In the genomic region with DNA sequence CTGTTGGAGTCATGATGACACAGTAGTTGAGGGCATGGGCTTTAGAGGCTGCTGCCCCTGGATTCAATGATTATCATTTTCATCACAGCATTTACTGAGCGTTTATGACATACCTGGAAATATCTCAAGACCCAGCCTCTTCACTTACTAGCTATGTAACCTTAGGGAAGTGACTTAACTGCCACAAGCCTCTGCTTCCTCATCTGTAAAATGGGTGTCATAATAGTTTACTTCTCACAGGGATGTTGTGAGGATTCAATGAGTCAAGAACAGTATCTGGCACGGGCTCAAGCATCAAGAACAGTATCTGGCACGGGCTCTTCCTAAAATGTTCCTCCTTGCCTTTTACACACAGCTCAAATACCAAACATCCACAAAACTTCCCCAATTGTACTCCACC, we compare ENCODE assay signal across 22 cellular contexts.
"Had no signal": no experiment of that assay in that cellular context is flagged by ENCODE, and none has a peak within 500 bp of the region (broad histone marks: within the 10 kb centered on the region; RNA-seq: fewer than 3 reads in every experiment).

No MANE protein-coding gene starts in this region.

- H3K27me3 ChIP-seq: cardiac muscle cell, hepatocyte, right atrium auricular region, vagina had no signal

- H3K4me3 ChIP-seq: cardiac muscle cell, hepatocyte, prostate gland, right atrium auricular region, vagina had no signal

- H3K27ac Mint-ChIP-seq: activated CD4-positive, alpha-beta T cell treated with anti-CD3 and anti-CD28 coated beads, Interleukin-2, amount 10 ng/mL, durations not matched to agents 24 days and 14 days; activated CD8-positive, alpha-beta T cell treated with anti-CD3 and anti-CD28 coated beads for 36 hours; activated naive CD8-positive, alpha-beta T cell treated with anti-CD3 and anti-CD28 coated beads for 36 hours; activated T-helper 17 cell treated with anti-CD3 and anti-CD28 coated beads, Interleukin-2, amount 50 U/mL, for 72 hours; effector memory CD8-positive, alpha-beta T cell; stimulated activated naive CD8-positive, alpha-beta T cell treated with anti-CD3 and anti-CD28 coated beads, Interleukin-15, amount 100 ng/mL, for 72 hours had no signal

- H3K4me1 Mint-ChIP-seq: activated T-helper 17 cell treated with anti-CD3 and anti-CD28 coated beads, Interleukin-2, amount 50 U/mL, for 72 hours had no signal

- H3K36me3 ChIP-seq: cardiac muscle cell, prostate gland, right atrium auricular region, vagina had no signal

- H3K27ac ChIP-seq: cardiac muscle cell, hepatocyte, right atrium auricular region, vagina had no signal

- H3K9me3 ChIP-seq: prostate gland, right atrium auricular region, vagina had no signal

- H3K4me3 Mint-ChIP-seq: activated CD4-positive, alpha-beta T cell treated with anti-CD3 and anti-CD28 coated beads, Interleukin-2, amount 10 ng/mL, durations not matched to agents 24 days and 14 days; activated CD8-positive, alpha-beta T cell treated with anti-CD3 and anti-CD28 coated beads for 36 hours; activated naive CD8-positive, alpha-beta T cell treated with anti-CD3 and anti-CD28 coated beads for 36 hours; activated T-helper 17 cell treated with anti-CD3 and anti-CD28 coated beads, Interleukin-2, amount 50 U/mL, for 72 hours; effector memory CD8-positive, alpha-beta T cell; naive thymus-derived CD8-positive, alpha-beta T cell; stimulated activated naive CD8-positive, alpha-beta T cell treated with anti-CD3 and anti-CD28 coated beads, Interleukin-15, amount 100 ng/mL, for 72 hours had no signal

- H3K4me1 ChIP-seq: prostate gland had no signal

- H3K36me3 Mint-ChIP-seq: activated naive CD8-positive, alpha-beta T cell treated with anti-CD3 and anti-CD28 coated beads for 36 hours; naive thymus-derived CD8-positive, alpha-beta T cell had no signal

- H3K9me3 Mint-ChIP-seq: activated CD4-positive, alpha-beta T cell treated with anti-CD3 and anti-CD28 coated beads, Interleukin-2, amount 10 ng/mL, durations not matched to agents 24 days and 14 days; activated CD8-positive, alpha-beta T cell treated with anti-CD3 and anti-CD28 coated beads for 36 hours; activated naive CD8-positive, alpha-beta T cell treated with anti-CD3 and anti-CD28 coated beads for 36 hours; activated T-helper 17 cell treated with anti-CD3 and anti-CD28 coated beads, Interleukin-2, amount 50 U/mL, for 72 hours; effector memory CD8-positive, alpha-beta T cell; naive thymus-derived CD8-positive, alpha-beta T cell; stimulated activated naive CD8-positive, alpha-beta T cell treated with anti-CD3 and anti-CD28 coated beads, Interleukin-15, amount 100 ng/mL, for 72 hours had no signal

- DNase-seq: activated CD4-positive, alpha-beta T cell treated with anti-CD3 and anti-CD28 coated beads, Interleukin-2, amount 10 ng/mL, durations not matched to agents 24 days and 14 days; activated CD4-positive, CD25-positive, alpha-beta regulatory T cell; activated CD8-positive, alpha-beta T cell treated with anti-CD3 and anti-CD28 coated beads for 36 hours; activated naive CD4-positive, alpha-beta T cell; activated naive CD8-positive, alpha-beta T cell treated with anti-CD3 and anti-CD28 coated beads for 36 hours; activated T-cell treated with anti-CD3 and anti-CD28 coated beads, Interleukin-2, amount 50 U/mL, for 1 hour; amniotic stem cell; dermis blood vessel endothelial cell; effector memory CD8-positive, alpha-beta T cell; mesendoderm; naive thymus-derived CD8-positive, alpha-beta T cell; small intestine; stimulated activated CD4-positive, alpha-beta T cell treated with anti-CD3 and anti-CD28 coated beads, Interleukin-15, amount 100 ng/mL, for 24 hours; stimulated activated CD4-positive, alpha-beta T cell treated with anti-CD3 and anti-CD28 coated beads, Interleukin-2, amount 100 ng/mL, for 48 hours; stimulated activated naive CD8-positive, alpha-beta T cell treated with anti-CD3 and anti-CD28 coated beads, Interleukin-15, amount 100 ng/mL, for 72 hours; trophoblast cell had no signal

- ATAC-seq: activated CD8-positive, alpha-beta T cell treated with anti-CD3 and anti-CD28 coated beads for 36 hours; activated T-helper 17 cell treated with anti-CD3 and anti-CD28 coated beads, Interleukin-2, amount 50 U/mL, for 72 hours; effector memory CD8-positive, alpha-beta T cell; naive thymus-derived CD8-positive, alpha-beta T cell; stimulated activated naive CD8-positive, alpha-beta T cell treated with anti-CD3 and anti-CD28 coated beads, Interleukin-15, amount 100 ng/mL, for 72 hours had no signal
